In genomic region chr11:68011046-68011943, GRCh38 we compare ENCODE assay signal across 11 cellular contexts. TPM values are rescaled to one million over a fixed set of nuclear protein-coding genes. Genes with fewer than 3 reads are reported as not detected.
A peak's percentile ranks its signal among the peaks of the same experiment; 100 is the strongest.
DNase-seq lines count a peak whose midpoint lies in the region; ATAC-seq, FAIRE-seq and TF ChIP-seq lines count a peak whose summit lies in the region.
"Had no signal": no experiment of that assay in that cellular context is flagged by ENCODE, and none has a peak within 500 bp of the region (broad histone marks: within the 10 kb centered on the region; RNA-seq: fewer than 3 reads in every experiment).

No MANE protein-coding gene starts in this region.

- no peak for DNase-seq in HFF-Myc (ENCODE audit: extremely low read depth, low read depth)
- no peak for DNase-seq in HepG2 (ENCODE audit: low spot score)
- no peak for DNase-seq in spleen
- DNase-seq in stimulated activated naive CD4-positive, alpha-beta T cell treated with Interleukin-2 at 50 U/mL for 16 hours (lab: John Stamatoyannopoulos, UW) = no peak
- no peak for DNase-seq in foreskin melanocyte
- DNase-seq in GM19240 (ENCODE audit: insufficient read length, low spot score) = no peak
- DNase-seq: activated naive CD8-positive, alpha-beta T cell treated with anti-CD3 and anti-CD28 coated beads for 36 hours; NCI-H2029 treated with DMSO at 0.1 percent for 48 hours; T-helper 9 cell had no signal

- no peaks in the 10 kb centered on the region for H3K9me3 ChIP-seq in HepG2 (ENCODE audit: low read length)
- H3K9me3 ChIP-seq in spleen = no peaks in the 10 kb centered on the region

- H3K4me2 ChIP-seq in HepG2 (ENCODE audit: low read depth, low read length) = peak overlapping the region; percentile 96

- TF ChIP-seq EP300 in HepG2 (IDR thresholded peaks at IDR 0.05; ENCODE audit: low read depth in 2 of 2, low read length in 2 of 2) = no peak
- TF ChIP-seq EP300 in HepG2 (CRISPR knock-in tag; IDR thresholded peaks at IDR 0.05; ENCODE audit: borderline replicate concordance) = no peak

- POLR2A ChIA-PET in HepG2 (lab: Yijun Ruan, JAX) = interaction anchor here (0.8 to 2.9 kb wide), 9 partner anchors 9 to 198 kb away, joined by 3 to 15 read pairs (median 5); no protein-coding TSS in a partner anchor

- H3K36me3 ChIP-seq in HepG2 (replicated peaks in 1 of 2; ENCODE audit: control insufficient read depth in 1 of 2, insufficient read depth in 2 of 2, low read length in 2 of 2) = no peaks in the 10 kb centered on the region
- H3K36me3 ChIP-seq in spleen = peaks cover 0 to 21% (median 0%) of the 10 kb centered on the region in 6 donors

- H3K27ac ChIP-seq in HepG2 (ENCODE audit: extremely low read length, insufficient read depth, low read length) (peak overlapping the region; percentile 78), spleen (peak overlapping the region; percentile 63 to 93 (median 90))

- no peaks in the 10 kb centered on the region for H4K20me1 ChIP-seq in HepG2 (ENCODE audit: insufficient read depth, low read length)

- H3K9ac ChIP-seq in HepG2 (ENCODE audit: insufficient read depth, low read depth, low read length) = peak overlapping the region; percentile 76

- in situ Hi-C loops in HepG2 (cut with HindIII; ENCODE audit: extremely low pct_ligation_motif_present, low pct_unique_long_range_greater_than_20kb) = no loop called here

- intact Hi-C loops in HepG2 (cut with micrococcal nuclease; ENCODE audit: unreplicated experiment) = no loop called here
- intact Hi-C loops in spleen (cut with DNase I; ENCODE audit: low total_unique reads) = no loop called here

- TF ChIP-seq RAD21 in HepG2 (CRISPR knock-in tag; IDR thresholded peaks at IDR 0.05) = no peak

- TF ChIP-seq CTCF in HFF-Myc (IDR thresholded peaks at IDR 0.05; ENCODE audit: low read depth, low read length, missing control alignments) (no peak), WI38 (IDR thresholded peaks at IDR 0.05; ENCODE audit: low read depth, low read length) (no peak), HepG2 (CRISPR knock-in tag; IDR thresholded peaks at IDR 0.05) (no peak), spleen (IDR thresholded peaks at IDR 0.05 in 8 of 11, conservative IDR thresholded peaks at IDR 0.05 in 3 of 11) (no peak)

- no peak overlapping the region for H2AFZ ChIP-seq in HepG2 (ENCODE audit: low read length)

- H3K4me3 ChIP-seq in HFF-Myc (replicated peaks; ENCODE audit: low read depth, low read length) (peak overlapping the region; percentile 46), WI38 (ENCODE audit: low read depth, low read length) (peak overlapping the region; percentile 55), HepG2 (replicated peaks in 1 of 3; ENCODE audit: insufficient read depth in 1 of 3, low read depth in 2 of 3, low read length in 3 of 3) (peak overlapping the region in 2 of 3 experiments; percentile 53 to 77; a peak in 3 of 6 replicates), spleen (peak overlapping the region in 6 of 8 donors; percentile 28 to 65 (median 34))

- WGBS in HepG2 (ENCODE audit: low lambda C conversion rate) = 86% methylated on average over 13 of the region's 16 CpGs
- WGBS in spleen, 5 donors = 58 to 66% (median 63%) methylated on average over 14 to 16 of the region's 16 CpGs

- H3K4me1 ChIP-seq in HepG2 (ENCODE audit: insufficient read depth, low read length) (peaks cover 91% of the 10 kb centered on the region), spleen (peaks cover 11 to 88% (median 67%) of the 10 kb centered on the region in 6 donors)

- BruUV-seq in HepG2 (replicated peaks; lab: Mats Ljungman, UMichigan) = no TSS peak

- TF ChIP-seq POLR2A in HepG2 (IDR thresholded peaks at IDR 0.05; ENCODE audit: insufficient read depth in 1 of 2, low read depth in 2 of 2, low read length in 2 of 2) = no peak
- no peak for TF ChIP-seq POLR2A in spleen (IDR thresholded peaks at IDR 0.05)

- CTCF ChIA-PET in HepG2 (lab: Yijun Ruan, JAX; ENCODE audit: low intra/inter-chr PET ratio, low total read pairs) = no interaction called here

- FAIRE-seq in HepG2 (lab: Jason Lieb, UNC) = peak; percentile 15

- no peaks in the 10 kb centered on the region for H3K27me3 ChIP-seq in HepG2 (ENCODE audit: control insufficient read depth in 1 of 2, insufficient read depth in 2 of 2, low read length in 2 of 2)
- H3K27me3 ChIP-seq in spleen (replicated peaks in 1 of 7) = peaks cover 0 to 5% (median 0%) of the 10 kb centered on the region in 7 donors

- no peak for ATAC-seq in HepG2
- no peak for ATAC-seq in HG02870 (IDR thresholded peaks at IDR 0.05; ENCODE audit: unreplicated experiment)

- no peaks in the 10 kb centered on the region for H3K79me2 ChIP-seq in HepG2 (ENCODE audit: insufficient read depth, low read length)

RNA-seq across cellular contexts. Expression of gene ALDH3B1, which starts 1.2 kb away (rescaled TPM):
- total RNA-seq in HepG2 (2016; rRNA removed; fragmentation: Illumina TruSeq; extraction: Trizol) (4.0 and 4.5 TPM in 2 replicates), spleen (10 to 100 TPM; 24.8 to 46.8 (median 37.8) TPM)
- total RNA-seq in HepG2 (2016; cell fraction: cytosol; rRNA removed; fragmentation: Illumina TruSeq; extraction: Trizol; ENCODE audit: low read depth) = 0.62 and 0.91 TPM in 2 replicates
- 4.3 and 4.5 TPM in 2 replicates for total RNA-seq in HepG2 (2016; cell fraction: insoluble cytoplasmic fraction; rRNA removed; fragmentation: Illumina TruSeq; extraction: Trizol)
- total RNA-seq in HepG2 (2016; cell fraction: membrane; rRNA removed; fragmentation: Illumina TruSeq; extraction: Trizol) = 2.2 and 2.4 TPM in 2 replicates
- total RNA-seq in HepG2 (2016; cell fraction: nucleus; rRNA removed; fragmentation: Illumina TruSeq; extraction: Trizol) = 1.6 and 2.1 TPM in 2 replicates
- polyA plus RNA-seq in HepG2 (2011; rRNA removed) (5.1 and 6.7 TPM in 2 replicates), spleen (10 to 100 TPM in 1 of 3 donors, 1 to 10 TPM in 2; 7.8 to 16.4 (median 7.9) TPM)
- 2.8 and 5.9 TPM in 2 replicates for polyA plus RNA-seq in HepG2 (2011; cell fraction: cytosol; rRNA removed)
- polyA plus RNA-seq in HepG2 (2011; cell fraction: nucleus; rRNA removed) = 5.1 and 6.8 TPM in 2 replicates
- polyA plus RNA-seq in HepG2 (2012) = 2.1 and 3.2 TPM in 2 replicates
- 0.81 and 0.85 TPM in 2 replicates for polyA plus RNA-seq in HepG2 (2016; cell fraction: cytosol; fragmentation: Illumina TruSeq; extraction: Trizol; ENCODE audit: low read depth)
- polyA plus RNA-seq in HepG2 (2016; cell fraction: insoluble cytoplasmic fraction; fragmentation: Illumina TruSeq; extraction: Trizol; ENCODE audit: low read depth) = 4.5 and 4.7 TPM in 2 replicates
- polyA plus RNA-seq in HepG2 (2016; cell fraction: membrane; fragmentation: Illumina TruSeq; extraction: Trizol; ENCODE audit: low read depth) = 1.9 and 2.1 TPM in 2 replicates
- 4.1 and 4.6 TPM in 2 replicates for polyA plus RNA-seq in HepG2 (2016; cell fraction: nucleus; fragmentation: Illumina TruSeq; extraction: Trizol; ENCODE audit: insufficient read depth, low read depth)
- 7.3 and 37.4 TPM in 2 replicates for polyA minus RNA-seq in HepG2 (2011; rRNA and poly(A)+ RNA removed; ENCODE audit: low replicate concordance)
- 2.2 and 3.3 TPM in 2 replicates for polyA minus RNA-seq in HepG2 (2011; cell fraction: cytosol; rRNA and poly(A)+ RNA removed)
- polyA minus RNA-seq in HepG2 (2011; cell fraction: nucleus; rRNA and poly(A)+ RNA removed) = 1.6 and 3.1 TPM in 2 replicates
- total RNA-seq: activated naive CD8-positive, alpha-beta T cell treated with anti-CD3 and anti-CD28 coated beads for 36 hours had no signal

RNA-seq across cellular contexts. Expression of gene UNC93B1, which starts 7.4 kb away (rescaled TPM):
- total RNA-seq in HepG2 (2016; rRNA removed; fragmentation: Illumina TruSeq; extraction: Trizol) = 2.3 and 8.8 TPM in 2 replicates
- total RNA-seq in HepG2 (2016; cell fraction: cytosol; rRNA removed; fragmentation: Illumina TruSeq; extraction: Trizol; ENCODE audit: low read depth) = 3.9 and 4.4 TPM in 2 replicates
- 2.9 and 9.2 TPM in 2 replicates for total RNA-seq in HepG2 (2016; cell fraction: insoluble cytoplasmic fraction; rRNA removed; fragmentation: Illumina TruSeq; extraction: Trizol)
- total RNA-seq in HepG2 (2016; cell fraction: membrane; rRNA removed; fragmentation: Illumina TruSeq; extraction: Trizol) = 4.6 and 5.3 TPM in 2 replicates
- total RNA-seq in HepG2 (2016; cell fraction: nucleus; rRNA removed; fragmentation: Illumina TruSeq; extraction: Trizol) = 10.8 and 10.9 TPM in 2 replicates
- 18.9 and 25.3 TPM in 2 replicates for polyA plus RNA-seq in HepG2 (2011; rRNA removed)
- polyA plus RNA-seq in HepG2 (2011; cell fraction: cytosol; rRNA removed) = 14.1 and 18.0 TPM in 2 replicates
- 71.1 and 107 TPM in 2 replicates for polyA plus RNA-seq in HepG2 (2011; cell fraction: nucleus; rRNA removed)
- polyA plus RNA-seq in HepG2 (2012) = 8.1 and 8.5 TPM in 2 replicates
- polyA plus RNA-seq in HepG2 (2016; cell fraction: cytosol; fragmentation: Illumina TruSeq; extraction: Trizol; ENCODE audit: low read depth) = 1.5 and 2.4 TPM in 2 replicates
- polyA plus RNA-seq in HepG2 (2016; cell fraction: insoluble cytoplasmic fraction; fragmentation: Illumina TruSeq; extraction: Trizol; ENCODE audit: low read depth) = 2.4 and 2.7 TPM in 2 replicates
- 3.0 and 3.2 TPM in 2 replicates for polyA plus RNA-seq in HepG2 (2016; cell fraction: membrane; fragmentation: Illumina TruSeq; extraction: Trizol; ENCODE audit: low read depth)
- 17.9 and 19.5 TPM in 2 replicates for polyA plus RNA-seq in HepG2 (2016; cell fraction: nucleus; fragmentation: Illumina TruSeq; extraction: Trizol; ENCODE audit: insufficient read depth, low read depth)
- 56.7 and 87.2 TPM in 2 replicates for polyA minus RNA-seq in HepG2 (2011; rRNA and poly(A)+ RNA removed; ENCODE audit: low replicate concordance)
- polyA minus RNA-seq in HepG2 (2011; cell fraction: cytosol; rRNA and poly(A)+ RNA removed) = 10.2 and 12.8 TPM in 2 replicates
- 7.0 and 9.1 TPM in 2 replicates for polyA minus RNA-seq in HepG2 (2011; cell fraction: nucleus; rRNA and poly(A)+ RNA removed)
- total RNA-seq in spleen = 100 to 1,000 TPM; 110 to 151 (median 128) TPM
- polyA plus RNA-seq in spleen = 100 to 1,000 TPM; 112 to 192 (median 162) TPM

RNA-seq across cellular contexts. Expression of gene NDUFS8, which starts 19.2 kb away (rescaled TPM):
- 120 and 158 TPM in 2 replicates for total RNA-seq in HepG2 (2016; rRNA removed; fragmentation: Illumina TruSeq; extraction: Trizol)
- total RNA-seq in HepG2 (2016; cell fraction: cytosol; rRNA removed; fragmentation: Illumina TruSeq; extraction: Trizol; ENCODE audit: low read depth) = 120 and 122 TPM in 2 replicates
- total RNA-seq in HepG2 (2016; cell fraction: insoluble cytoplasmic fraction; rRNA removed; fragmentation: Illumina TruSeq; extraction: Trizol) = 111 and 153 TPM in 2 replicates
- total RNA-seq in HepG2 (2016; cell fraction: membrane; rRNA removed; fragmentation: Illumina TruSeq; extraction: Trizol) = 119 and 125 TPM in 2 replicates
- 68.1 and 87.4 TPM in 2 replicates for total RNA-seq in HepG2 (2016; cell fraction: nucleus; rRNA removed; fragmentation: Illumina TruSeq; extraction: Trizol)
- 96.7 and 101 TPM in 2 replicates for polyA plus RNA-seq in HepG2 (2011; rRNA removed)
- polyA plus RNA-seq in HepG2 (2011; cell fraction: cytosol; rRNA removed) = 77.4 and 163 TPM in 2 replicates
- 142 and 151 TPM in 2 replicates for polyA plus RNA-seq in HepG2 (2011; cell fraction: nucleus; rRNA removed)
- polyA plus RNA-seq in HepG2 (2012) = 65.2 and 96.9 TPM in 2 replicates
- 109 and 135 TPM in 2 replicates for polyA plus RNA-seq in HepG2 (2016; cell fraction: cytosol; fragmentation: Illumina TruSeq; extraction: Trizol; ENCODE audit: low read depth)
- polyA plus RNA-seq in HepG2 (2016; cell fraction: insoluble cytoplasmic fraction; fragmentation: Illumina TruSeq; extraction: Trizol; ENCODE audit: low read depth) = 108 and 124 TPM in 2 replicates
- 110 and 125 TPM in 2 replicates for polyA plus RNA-seq in HepG2 (2016; cell fraction: membrane; fragmentation: Illumina TruSeq; extraction: Trizol; ENCODE audit: low read depth)
- polyA plus RNA-seq in HepG2 (2016; cell fraction: nucleus; fragmentation: Illumina TruSeq; extraction: Trizol; ENCODE audit: insufficient read depth, low read depth) = 158 and 161 TPM in 2 replicates
- 172 and 212 TPM in 2 replicates for polyA minus RNA-seq in HepG2 (2011; rRNA and poly(A)+ RNA removed; ENCODE audit: low replicate concordance)
- polyA minus RNA-seq in HepG2 (2011; cell fraction: cytosol; rRNA and poly(A)+ RNA removed) = 66.2 and 72.5 TPM in 2 replicates
- 33.6 and 40.9 TPM in 2 replicates for polyA minus RNA-seq in HepG2 (2011; cell fraction: nucleus; rRNA and poly(A)+ RNA removed)
- total RNA-seq in spleen = 100 to 1,000 TPM in 2 of 7 donors, 10 to 100 TPM in 5; 75.4 to 125 (median 91.5) TPM
- polyA plus RNA-seq in spleen = 100 to 1,000 TPM in 2 of 3 donors, 10 to 100 TPM in 1; 94.8 to 132 (median 105) TPM

RNA-seq across cellular contexts. Expression of gene TCIRG1, which starts 27.5 kb away (rescaled TPM):
- total RNA-seq in HepG2 (2016; rRNA removed; fragmentation: Illumina TruSeq; extraction: Trizol) (9.9 and 48.0 TPM in 2 replicates), spleen (100 to 1,000 TPM; 286 to 540 (median 360) TPM)
- total RNA-seq in HepG2 (2016; cell fraction: cytosol; rRNA removed; fragmentation: Illumina TruSeq; extraction: Trizol; ENCODE audit: low read depth) = 10.6 and 10.9 TPM in 2 replicates
- 7.6 and 52.5 TPM in 2 replicates for total RNA-seq in HepG2 (2016; cell fraction: insoluble cytoplasmic fraction; rRNA removed; fragmentation: Illumina TruSeq; extraction: Trizol)
- 8.3 and 8.4 TPM in 2 replicates for total RNA-seq in HepG2 (2016; cell fraction: membrane; rRNA removed; fragmentation: Illumina TruSeq; extraction: Trizol)
- total RNA-seq in HepG2 (2016; cell fraction: nucleus; rRNA removed; fragmentation: Illumina TruSeq; extraction: Trizol) = 57.2 and 73.6 TPM in 2 replicates
- polyA plus RNA-seq in HepG2 (2011; rRNA removed) (69.6 and 97.2 TPM in 2 replicates), spleen (100 to 1,000 TPM; 199 to 707 (median 698) TPM)
- polyA plus RNA-seq in HepG2 (2011; cell fraction: cytosol; rRNA removed) = 25.1 and 41.9 TPM in 2 replicates
- polyA plus RNA-seq in HepG2 (2011; cell fraction: nucleus; rRNA removed) = 1,399 and 1,906 TPM in 2 replicates
- polyA plus RNA-seq in HepG2 (2012) = 23.6 and 37.0 TPM in 2 replicates
- 3.6 and 4.6 TPM in 2 replicates for polyA plus RNA-seq in HepG2 (2016; cell fraction: cytosol; fragmentation: Illumina TruSeq; extraction: Trizol; ENCODE audit: low read depth)
- 7.3 and 10.3 TPM in 2 replicates for polyA plus RNA-seq in HepG2 (2016; cell fraction: insoluble cytoplasmic fraction; fragmentation: Illumina TruSeq; extraction: Trizol; ENCODE audit: low read depth)
- 5.5 and 6.6 TPM in 2 replicates for polyA plus RNA-seq in HepG2 (2016; cell fraction: membrane; fragmentation: Illumina TruSeq; extraction: Trizol; ENCODE audit: low read depth)
- 176 and 189 TPM in 2 replicates for polyA plus RNA-seq in HepG2 (2016; cell fraction: nucleus; fragmentation: Illumina TruSeq; extraction: Trizol; ENCODE audit: insufficient read depth, low read depth)
- polyA minus RNA-seq in HepG2 (2011; rRNA and poly(A)+ RNA removed; ENCODE audit: low replicate concordance) = 49.2 and 98.2 TPM in 2 replicates
- polyA minus RNA-seq in HepG2 (2011; cell fraction: cytosol; rRNA and poly(A)+ RNA removed) = 22.7 and 28.6 TPM in 2 replicates
- 100 and 121 TPM in 2 replicates for polyA minus RNA-seq in HepG2 (2011; cell fraction: nucleus; rRNA and poly(A)+ RNA removed)

Comparison
In these comparisons a context has a peak if more than half of its experiments do, and no peak if none do; other contexts are left out.
1. RNA of gene UNC93B1, which starts 7.4 kb away (total RNA-seq): 110 to 151 TPM in spleen; 2.3 to 10.9 TPM in HepG2; every median in the first group is over 4 times any median in the second.
2. Peak in every context shown above with its lines, with median percentiles within 50 percentile points of each other: H3K4me3 ChIP-seq.